9 cellular contexts compared by ENCODE assay signal in the genomic region with DNA sequence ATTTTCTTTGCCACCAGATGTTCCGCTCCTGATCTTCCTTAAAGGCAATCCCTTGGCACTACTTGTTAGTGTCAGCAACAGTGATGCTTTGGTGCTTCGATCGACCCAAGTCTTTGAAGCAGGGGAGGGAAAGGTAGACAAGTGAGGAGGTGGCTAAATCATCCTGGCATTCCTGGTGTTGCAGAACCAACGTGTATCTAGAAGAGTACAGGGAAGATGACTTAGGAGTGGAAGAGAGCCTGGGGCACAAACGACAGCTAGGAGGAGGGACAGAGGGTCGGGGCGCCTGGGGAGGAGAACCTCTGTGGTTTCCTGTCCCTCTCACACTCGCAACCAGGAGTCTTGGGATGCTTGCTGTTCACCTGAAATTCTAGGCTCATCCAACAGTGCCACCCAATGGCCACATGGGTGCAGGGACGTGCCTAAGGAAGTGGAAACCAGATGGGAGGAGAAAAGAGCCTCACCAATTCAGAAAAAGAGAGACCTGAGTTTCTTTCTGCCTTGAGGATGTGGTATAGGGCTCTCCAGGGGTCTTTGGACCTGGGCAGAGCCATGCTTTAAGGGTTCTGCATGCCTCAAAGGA. TPM values are rescaled to one million over a fixed set of nuclear protein-coding genes. Genes with fewer than 3 reads are reported as not detected.
A peak's percentile ranks its signal among the peaks of the same experiment; 100 is the strongest.
DNase-seq lines count a peak whose midpoint lies in the region; ATAC-seq and TF ChIP-seq lines count a peak whose summit lies in the region.
"Had no signal": no experiment of that assay in that cellular context is flagged by ENCODE, and none has a peak within 500 bp of the region (broad histone marks: within the 10 kb centered on the region; RNA-seq: fewer than 3 reads in every experiment).

No MANE protein-coding gene starts in this region.

- H3K36me3 ChIP-seq in CD4-positive, CD25-positive, alpha-beta regulatory T cell (ENCODE audit: control insufficient read depth, insufficient read depth, low read length), result no peaks in the 10 kb centered on the region
- no peaks in the 10 kb centered on the region for H3K36me3 ChIP-seq in HEK293 (ENCODE audit: control insufficient read depth in 2 of 2, insufficient read depth in 1 of 2, low read length in 2 of 2)
- H3K36me3 ChIP-seq: neutrophil had no signal

- peak; percentile 21 to 84 (median 43) for DNase-seq in CD4-positive, CD25-positive, alpha-beta regulatory T cell
- DNase-seq in NCI-H510A treated with DMSO at 0.1 percent for 48 hours (lab: John Stamatoyannopoulos, UW) (peak; percentile 91), fibroblast of gingiva (ENCODE audit: low read depth) (peak; percentile 26)
- DNase-seq in activated CD8-positive, alpha-beta T cell treated with anti-CD3 and anti-CD28 coated beads for 36 hours, result peak; percentile 83

- H3K27ac ChIP-seq in CD4-positive, CD25-positive, alpha-beta regulatory T cell (ENCODE audit: insufficient read depth, low read length, poor library complexity, severe bottlenecking), result no peak overlapping the region
- H3K27ac ChIP-seq in HEK293 (ENCODE audit: extremely low read depth, low read depth, low read length), result no peak overlapping the region
- H3K27ac ChIP-seq: neutrophil had no signal

- no peak overlapping the region for H3K4me3 ChIP-seq in CD4-positive, CD25-positive, alpha-beta regulatory T cell (ENCODE audit: low read depth, low read length)
- H3K4me3 ChIP-seq in HEK293 (ENCODE audit: low read depth, low read length), result no peak overlapping the region

- intact Hi-C loops in activated CD8-positive, alpha-beta T cell treated with anti-CD3 and anti-CD28 coated beads for 36 hours (cut with micrococcal nuclease), result loop anchor here (2.0 to 5.0 kb wide), 2 partner anchors 58 to 91 kb away; no protein-coding TSS in a partner anchor

- H3K36me3 Mint-ChIP-seq in CD4-positive, CD25-positive, alpha-beta regulatory T cell, result peaks cover 9% of the 10 kb centered on the region
- H3K36me3 Mint-ChIP-seq in activated CD8-positive, alpha-beta T cell treated with anti-CD3 and anti-CD28 coated beads for 36 hours (ENCODE audit: low read depth), result no peaks in the 10 kb centered on the region
- no peaks in the 10 kb centered on the region for H3K36me3 Mint-ChIP-seq in nephron (ENCODE audit: low read depth)

- H3K9me3 ChIP-seq in CD4-positive, CD25-positive, alpha-beta regulatory T cell (ENCODE audit: control insufficient read depth in 2 of 2, low read length in 2 of 2), result no peaks in the 10 kb centered on the region
- no peaks in the 10 kb centered on the region for H3K9me3 ChIP-seq in HEK293 (ENCODE audit: control insufficient read depth, insufficient read depth, low read depth, low read length)
- H3K9me3 ChIP-seq: neutrophil had no signal

- H3K27me3 Mint-ChIP-seq in CD4-positive, CD25-positive, alpha-beta regulatory T cell, result peaks cover 5% of the 10 kb centered on the region
- no peaks in the 10 kb centered on the region for H3K27me3 Mint-ChIP-seq in activated CD8-positive, alpha-beta T cell treated with anti-CD3 and anti-CD28 coated beads for 36 hours
- H3K27me3 Mint-ChIP-seq in nephron (ENCODE audit: low read depth), result peaks cover 86% of the 10 kb centered on the region

- TF ChIP-seq CTCF in HEK293 (tag by site-specific recombination; IDR thresholded peaks at IDR 0.05), result peak; percentile 78
- peak; percentile 79 for TF ChIP-seq CTCF in activated CD8-positive, alpha-beta T cell treated with anti-CD3 and anti-CD28 coated beads for 36 hours (IDR thresholded peaks at IDR 0.05)
- peak; percentile 71 to 75 (median 72) for TF ChIP-seq CTCF in nephron (IDR thresholded peaks at IDR 0.05; ENCODE audit: unreplicated experiment in 3 of 3)

- POLR2A ChIA-PET in HEK293 (lab: Yijun Ruan, JAX), result no interaction called here
- POLR2A ChIA-PET in activated CD8-positive, alpha-beta T cell treated with anti-CD3 and anti-CD28 coated beads for 36 hours (lab: Charles Lee), result no interaction called here

- peaks cover 0 to 2% (median 0%) of the 10 kb centered on the region in 7 donors for H3K9me3 Mint-ChIP-seq in CD4-positive, CD25-positive, alpha-beta regulatory T cell
- H3K9me3 Mint-ChIP-seq in activated CD8-positive, alpha-beta T cell treated with anti-CD3 and anti-CD28 coated beads for 36 hours, result no peaks in the 10 kb centered on the region
- H3K9me3 Mint-ChIP-seq in nephron, result no peaks in the 10 kb centered on the region

- ATAC-seq in CD4-positive, CD25-positive, alpha-beta regulatory T cell (ENCODE audit: low read depth in 2 of 2), result no peak
- ATAC-seq in activated CD8-positive, alpha-beta T cell treated with anti-CD3 and anti-CD28 coated beads for 36 hours, result peak; percentile 56
- no peak for ATAC-seq in GM21723 (IDR thresholded peaks at IDR 0.05; ENCODE audit: unreplicated experiment)
- ATAC-seq in GM18858 (IDR thresholded peaks at IDR 0.05; ENCODE audit: unreplicated experiment), result no peak

- H3K4me1 ChIP-seq in CD4-positive, CD25-positive, alpha-beta regulatory T cell (ENCODE audit: control insufficient read depth, insufficient read depth, low read length, poor library complexity, severe bottlenecking), result peaks cover 24% of the 10 kb centered on the region
- no peaks in the 10 kb centered on the region for H3K4me1 ChIP-seq in HEK293 (ENCODE audit: control insufficient read depth, insufficient read depth, low read length)

- CTCF ChIA-PET in HEK293 (lab: Yijun Ruan, JAX), result interaction anchor here (0.6 to 8.5 kb wide), 12 partner anchors 12 to 323 kb away, joined by 3 to 159 read pairs (median 4); partner anchors contain the start of gene KCNA10
- CTCF ChIA-PET in activated CD8-positive, alpha-beta T cell treated with anti-CD3 and anti-CD28 coated beads for 36 hours (lab: Charles Lee), result interaction anchor here (0.8 to 9.1 kb wide), 9 partner anchors 9 to 203 kb away, joined by 3 to 206 read pairs (median 7); partner anchors contain the start of gene KCNA2

- H3K4me3 Mint-ChIP-seq in CD4-positive, CD25-positive, alpha-beta regulatory T cell, result peak overlapping the region in 1 of 4 donors; percentile 57
- H3K4me3 Mint-ChIP-seq in activated CD8-positive, alpha-beta T cell treated with anti-CD3 and anti-CD28 coated beads for 36 hours, result no peak overlapping the region
- no peak overlapping the region for H3K4me3 Mint-ChIP-seq in nephron

- peak overlapping the region in 1 of 3 donors; percentile 77 for H3K27ac Mint-ChIP-seq in CD4-positive, CD25-positive, alpha-beta regulatory T cell
- H3K27ac Mint-ChIP-seq in activated CD8-positive, alpha-beta T cell treated with anti-CD3 and anti-CD28 coated beads for 36 hours, result no peak overlapping the region
- H3K27ac Mint-ChIP-seq in nephron, result no peak overlapping the region

- no peaks in the 10 kb centered on the region for H3K27me3 ChIP-seq in CD4-positive, CD25-positive, alpha-beta regulatory T cell (ENCODE audit: control insufficient read depth, insufficient read depth, low read length)

- H3K4me1 Mint-ChIP-seq in CD4-positive, CD25-positive, alpha-beta regulatory T cell, result peaks cover 17 to 42% (median 29%) of the 10 kb centered on the region in 4 donors
- peaks cover 25% of the 10 kb centered on the region for H3K4me1 Mint-ChIP-seq in activated CD8-positive, alpha-beta T cell treated with anti-CD3 and anti-CD28 coated beads for 36 hours (ENCODE audit: low read depth)
- peaks cover 6% of the 10 kb centered on the region for H3K4me1 Mint-ChIP-seq in nephron

TF ChIP-seq in HEK293, 187 proteins besides CTCF, POLR2A, EP300 and RAD21 (continues in another document):
- TF ChIP-seq, protein P1, sequence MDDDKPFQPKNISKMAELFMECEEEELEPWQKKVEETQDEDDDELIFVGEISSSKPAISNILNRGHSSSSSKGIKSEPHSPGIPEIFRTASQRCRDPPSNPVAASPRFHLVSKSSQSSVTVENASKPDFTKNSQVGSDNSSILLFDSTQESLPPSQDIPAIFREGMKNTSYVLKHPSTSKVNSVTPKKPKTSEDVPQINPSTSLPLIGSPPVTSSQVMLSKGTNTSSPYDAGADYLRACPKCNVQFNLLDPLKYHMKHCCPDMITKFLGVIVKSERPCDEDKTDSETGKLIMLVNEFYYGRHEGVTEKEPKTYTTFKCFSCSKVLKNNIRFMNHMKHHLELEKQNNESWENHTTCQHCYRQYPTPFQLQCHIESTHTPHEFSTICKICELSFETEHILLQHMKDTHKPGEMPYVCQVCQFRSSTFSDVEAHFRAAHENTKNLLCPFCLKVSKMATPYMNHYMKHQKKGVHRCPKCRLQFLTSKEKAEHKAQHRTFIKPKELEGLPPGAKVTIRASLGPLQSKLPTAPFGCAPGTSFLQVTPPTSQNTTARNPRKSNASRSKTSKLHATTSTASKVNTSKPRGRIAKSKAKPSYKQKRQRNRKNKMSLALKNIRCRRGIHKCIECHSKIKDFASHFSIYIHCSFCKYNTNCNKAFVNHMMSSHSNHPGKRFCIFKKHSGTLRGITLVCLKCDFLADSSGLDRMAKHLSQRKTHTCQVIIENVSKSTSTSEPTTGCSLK (tag by site-specific recombination; IDR thresholded peaks at IDR 0.05), result no peak
- TF ChIP-seq ZNF394 (tag by site-specific recombination; IDR thresholded peaks at IDR 0.05; ENCODE audit: borderline replicate concordance) (no peak), ZBTB17 (tag by site-specific recombination; IDR thresholded peaks at IDR 0.05) (peak; percentile 47; the same call in 1 of the 2 replicates)

RNA-seq across cellular contexts. Expression of gene KCNA2, which starts 9.5 kb away (rescaled TPM):
- 5.8 TPM for total RNA-seq in CD4-positive, CD25-positive, alpha-beta regulatory T cell
- polyA plus RNA-seq in CD4-positive, CD25-positive, alpha-beta regulatory T cell, result 1 to 10 TPM in 1 of 4 donors, under 1 TPM in 3; 0.50 to 1.5 (median 0.62) TPM
- under 1 TPM; 0.02 to 0.14 TPM for total RNA-seq in activated CD8-positive, alpha-beta T cell treated with anti-CD3 and anti-CD28 coated beads for 36 hours

RNA-seq across cellular contexts. Expression of gene KCNA3, which starts 59.1 kb away (rescaled TPM):
- 120 TPM for total RNA-seq in CD4-positive, CD25-positive, alpha-beta regulatory T cell
- 10 to 100 TPM; 61.6 to 87.5 (median 84.9) TPM for polyA plus RNA-seq in CD4-positive, CD25-positive, alpha-beta regulatory T cell
- 10 to 100 TPM; 15.5 to 16.2 TPM for total RNA-seq in activated CD8-positive, alpha-beta T cell treated with anti-CD3 and anti-CD28 coated beads for 36 hours

Comparison
In these comparisons a context has a peak if more than half of its experiments do, and no peak if none do; other contexts are left out.
1. DNase-seq: peak in every context shown above with its lines; median percentile 91 in NCI-H510A treated with DMSO at 0.1 percent for 48 hours; 83 in activated CD8-positive, alpha-beta T cell treated with anti-CD3 and anti-CD28 coated beads for 36 hours; 43 in CD4-positive, CD25-positive, alpha-beta regulatory T cell; 26 in fibroblast of gingiva.